Comparison of ENCODE assay signal across 1 cellular context in the genomic region with DNA sequence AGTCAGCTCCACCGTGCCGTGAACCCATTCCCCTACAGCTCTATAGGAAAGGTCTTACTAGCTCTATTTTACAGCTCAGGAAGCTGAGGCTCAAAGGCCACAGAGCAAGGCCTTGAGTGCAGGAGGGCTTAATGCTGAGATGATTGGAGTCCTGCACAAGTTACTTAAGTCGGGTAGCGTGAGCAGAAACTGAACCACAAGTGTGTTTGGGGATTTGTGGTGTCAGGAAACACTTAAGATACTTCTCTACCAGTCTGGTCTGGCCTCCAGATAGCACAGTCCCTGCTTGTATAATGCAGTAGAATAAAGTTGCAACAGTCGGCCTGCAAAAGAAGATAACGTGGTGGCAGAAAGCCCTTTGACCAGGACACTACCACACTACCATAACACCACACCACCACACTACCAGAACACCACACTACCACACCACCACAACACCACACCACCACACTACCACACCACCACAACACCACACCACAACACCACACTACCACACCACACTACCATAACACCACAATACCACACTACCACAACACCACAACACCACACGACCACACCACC.
A peak's percentile ranks its signal among the peaks of the same experiment; 100 is the strongest.
TF ChIP-seq lines count a peak whose summit lies in the region.

No MANE protein-coding gene starts in this region.

TF ChIP-seq in GM12878, 131 proteins besides CTCF, POLR2A, EP300 and RAD21 (continued from another document and continues in another):
- TF ChIP-seq, protein P1, sequence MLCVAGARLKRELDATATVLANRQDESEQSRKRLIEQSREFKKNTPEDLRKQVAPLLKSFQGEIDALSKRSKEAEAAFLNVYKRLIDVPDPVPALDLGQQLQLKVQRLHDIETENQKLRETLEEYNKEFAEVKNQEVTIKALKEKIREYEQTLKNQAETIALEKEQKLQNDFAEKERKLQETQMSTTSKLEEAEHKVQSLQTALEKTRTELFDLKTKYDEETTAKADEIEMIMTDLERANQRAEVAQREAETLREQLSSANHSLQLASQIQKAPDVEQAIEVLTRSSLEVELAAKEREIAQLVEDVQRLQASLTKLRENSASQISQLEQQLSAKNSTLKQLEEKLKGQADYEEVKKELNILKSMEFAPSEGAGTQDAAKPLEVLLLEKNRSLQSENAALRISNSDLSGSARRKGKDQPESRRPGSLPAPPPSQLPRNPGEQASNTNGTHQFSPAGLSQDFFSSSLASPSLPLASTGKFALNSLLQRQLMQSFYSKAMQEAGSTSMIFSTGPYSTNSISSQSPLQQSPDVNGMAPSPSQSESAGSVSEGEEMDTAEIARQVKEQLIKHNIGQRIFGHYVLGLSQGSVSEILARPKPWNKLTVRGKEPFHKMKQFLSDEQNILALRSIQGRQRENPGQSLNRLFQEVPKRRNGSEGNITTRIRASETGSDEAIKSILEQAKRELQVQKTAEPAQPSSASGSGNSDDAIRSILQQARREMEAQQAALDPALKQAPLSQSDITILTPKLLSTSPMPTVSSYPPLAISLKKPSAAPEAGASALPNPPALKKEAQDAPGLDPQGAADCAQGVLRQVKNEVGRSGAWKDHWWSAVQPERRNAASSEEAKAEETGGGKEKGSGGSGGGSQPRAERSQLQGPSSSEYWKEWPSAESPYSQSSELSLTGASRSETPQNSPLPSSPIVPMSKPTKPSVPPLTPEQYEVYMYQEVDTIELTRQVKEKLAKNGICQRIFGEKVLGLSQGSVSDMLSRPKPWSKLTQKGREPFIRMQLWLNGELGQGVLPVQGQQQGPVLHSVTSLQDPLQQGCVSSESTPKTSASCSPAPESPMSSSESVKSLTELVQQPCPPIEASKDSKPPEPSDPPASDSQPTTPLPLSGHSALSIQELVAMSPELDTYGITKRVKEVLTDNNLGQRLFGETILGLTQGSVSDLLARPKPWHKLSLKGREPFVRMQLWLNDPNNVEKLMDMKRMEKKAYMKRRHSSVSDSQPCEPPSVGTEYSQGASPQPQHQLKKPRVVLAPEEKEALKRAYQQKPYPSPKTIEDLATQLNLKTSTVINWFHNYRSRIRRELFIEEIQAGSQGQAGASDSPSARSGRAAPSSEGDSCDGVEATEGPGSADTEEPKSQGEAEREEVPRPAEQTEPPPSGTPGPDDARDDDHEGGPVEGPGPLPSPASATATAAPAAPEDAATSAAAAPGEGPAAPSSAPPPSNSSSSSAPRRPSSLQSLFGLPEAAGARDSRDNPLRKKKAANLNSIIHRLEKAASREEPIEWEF (IDR thresholded peaks at IDR 0.05; ENCODE audit: insufficient replicate concordance, low read depth, low read length) = no peak
- TF ChIP-seq CHD1 (IDR thresholded peaks at IDR 0.05; ENCODE audit: low read depth, low read length) (no peak), PML (IDR thresholded peaks at IDR 0.05; ENCODE audit: low read length) (no peak), SREBF1 (IDR thresholded peaks at IDR 0.05; ENCODE audit: low read length) (no peak), RFX5 (IDR thresholded peaks at IDR 0.05; ENCODE audit: low read depth, low read length) (no peak), KAT2A (conservative IDR thresholded peaks at IDR 0.05; ENCODE audit: control insufficient read depth, low read depth, low read length) (no peak), ZZZ3 (IDR thresholded peaks at IDR 0.05; ENCODE audit: control insufficient read depth, insufficient read length, low read depth) (no peak), NFIC (IDR thresholded peaks at IDR 0.05; ENCODE audit: low read depth, low read length) (0 out of 2 replicates have a peak, but pooled peaks have one; percentile 15), MAX (IDR thresholded peaks at IDR 0.05; ENCODE audit: low read depth, low read length) (no peak), YY1 (IDR thresholded peaks at IDR 0.05; ENCODE audit: low read depth, low read length) (no peak), ESRRA (IDR thresholded peaks at IDR 0.05; ENCODE audit: low read length) (no peak), TARDBP (IDR thresholded peaks at IDR 0.05; ENCODE audit: borderline replicate concordance) (0 out of 2 replicates have a peak, but pooled peaks have one; percentile 27), POLR2AphosphoS2 (IDR thresholded peaks at IDR 0.05; ENCODE audit: low read depth, low read length) (no peak), YBX1 (IDR thresholded peaks at IDR 0.05) (no peak), FOXM1 (IDR thresholded peaks at IDR 0.05; ENCODE audit: low read depth, low read length) (no peak; the same call in 1 of the 2 replicates), MEF2B (IDR thresholded peaks at IDR 0.05; ENCODE audit: partially characterized antibody, poor library complexity, severe bottlenecking) (peak; percentile 66), EED (IDR thresholded peaks at IDR 0.05; ENCODE audit: low read depth) (peak; percentile 69; the same call in 1 of the 2 replicates), POU2F2 (IDR thresholded peaks at IDR 0.05; ENCODE audit: borderline replicate concordance, low read depth, low read length) (no peak), TCF3 (IDR thresholded peaks at IDR 0.05; ENCODE audit: borderline replicate concordance, insufficient read depth, low read depth, low read length) (no peak), BCL11A (IDR thresholded peaks at IDR 0.05; ENCODE audit: low read depth, low read length) (no peak), CBX5 (IDR thresholded peaks at IDR 0.05; ENCODE audit: low read depth) (no peak), HDAC2 (IDR thresholded peaks at IDR 0.05) (no peak), MYB (IDR thresholded peaks at IDR 0.05; ENCODE audit: borderline replicate concordance, low read depth, low read length) (no peak), NR2C2 (IDR thresholded peaks at IDR 0.05; ENCODE audit: borderline replicate concordance, control insufficient read depth, insufficient read length, low read depth) (peak; percentile 55), ZSCAN29 (IDR thresholded peaks at IDR 0.05) (no peak), EGR1 (IDR thresholded peaks at IDR 0.05; ENCODE audit: borderline replicate concordance in 1 of 2, low read depth in 2 of 2, low read length in 2 of 2) (no peak), ASH2L (IDR thresholded peaks at IDR 0.05; ENCODE audit: borderline replicate concordance, low read depth) (no peak), ZBTB40 (IDR thresholded peaks at IDR 0.05; ENCODE audit: borderline replicate concordance) (peak; percentile 77), MXI1 (IDR thresholded peaks at IDR 0.05; ENCODE audit: low read depth, low read length) (0 out of 2 replicates have a peak, but pooled peaks have one; percentile 36), GATAD2B (conservative IDR thresholded peaks at IDR 0.05; ENCODE audit: low read depth) (peak; percentile 55)
- TF ChIP-seq, protein P2, sequence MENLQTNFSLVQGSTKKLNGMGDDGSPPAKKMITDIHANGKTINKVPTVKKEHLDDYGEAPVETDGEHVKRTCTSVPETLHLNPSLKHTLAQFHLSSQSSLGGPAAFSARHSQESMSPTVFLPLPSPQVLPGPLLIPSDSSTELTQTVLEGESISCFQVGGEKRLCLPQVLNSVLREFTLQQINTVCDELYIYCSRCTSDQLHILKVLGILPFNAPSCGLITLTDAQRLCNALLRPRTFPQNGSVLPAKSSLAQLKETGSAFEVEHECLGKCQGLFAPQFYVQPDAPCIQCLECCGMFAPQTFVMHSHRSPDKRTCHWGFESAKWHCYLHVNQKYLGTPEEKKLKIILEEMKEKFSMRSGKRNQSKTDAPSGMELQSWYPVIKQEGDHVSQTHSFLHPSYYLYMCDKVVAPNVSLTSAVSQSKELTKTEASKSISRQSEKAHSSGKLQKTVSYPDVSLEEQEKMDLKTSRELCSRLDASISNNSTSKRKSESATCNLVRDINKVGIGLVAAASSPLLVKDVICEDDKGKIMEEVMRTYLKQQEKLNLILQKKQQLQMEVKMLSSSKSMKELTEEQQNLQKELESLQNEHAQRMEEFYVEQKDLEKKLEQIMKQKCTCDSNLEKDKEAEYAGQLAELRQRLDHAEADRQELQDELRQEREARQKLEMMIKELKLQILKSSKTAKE (IDR thresholded peaks at IDR 0.05; ENCODE audit: low read depth, poor library complexity, severe bottlenecking) = peak; percentile 33
- TF ChIP-seq, protein P3, sequence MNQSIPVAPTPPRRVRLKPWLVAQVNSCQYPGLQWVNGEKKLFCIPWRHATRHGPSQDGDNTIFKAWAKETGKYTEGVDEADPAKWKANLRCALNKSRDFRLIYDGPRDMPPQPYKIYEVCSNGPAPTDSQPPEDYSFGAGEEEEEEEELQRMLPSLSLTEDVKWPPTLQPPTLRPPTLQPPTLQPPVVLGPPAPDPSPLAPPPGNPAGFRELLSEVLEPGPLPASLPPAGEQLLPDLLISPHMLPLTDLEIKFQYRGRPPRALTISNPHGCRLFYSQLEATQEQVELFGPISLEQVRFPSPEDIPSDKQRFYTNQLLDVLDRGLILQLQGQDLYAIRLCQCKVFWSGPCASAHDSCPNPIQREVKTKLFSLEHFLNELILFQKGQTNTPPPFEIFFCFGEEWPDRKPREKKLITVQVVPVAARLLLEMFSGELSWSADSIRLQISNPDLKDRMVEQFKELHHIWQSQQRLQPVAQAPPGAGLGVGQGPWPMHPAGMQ (IDR thresholded peaks at IDR 0.05; ENCODE audit: borderline replicate concordance) = peak; percentile 86
- TF ChIP-seq, protein P4, sequence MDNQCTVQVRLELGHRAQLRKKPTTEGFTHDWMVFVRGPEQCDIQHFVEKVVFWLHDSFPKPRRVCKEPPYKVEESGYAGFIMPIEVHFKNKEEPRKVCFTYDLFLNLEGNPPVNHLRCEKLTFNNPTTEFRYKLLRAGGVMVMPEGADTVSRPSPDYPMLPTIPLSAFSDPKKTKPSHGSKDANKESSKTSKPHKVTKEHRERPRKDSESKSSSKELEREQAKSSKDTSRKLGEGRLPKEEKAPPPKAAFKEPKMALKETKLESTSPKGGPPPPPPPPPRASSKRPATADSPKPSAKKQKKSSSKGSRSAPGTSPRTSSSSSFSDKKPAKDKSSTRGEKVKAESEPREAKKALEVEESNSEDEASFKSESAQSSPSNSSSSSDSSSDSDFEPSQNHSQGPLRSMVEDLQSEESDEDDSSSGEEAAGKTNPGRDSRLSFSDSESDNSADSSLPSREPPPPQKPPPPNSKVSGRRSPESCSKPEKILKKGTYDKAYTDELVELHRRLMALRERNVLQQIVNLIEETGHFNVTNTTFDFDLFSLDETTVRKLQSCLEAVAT (IDR thresholded peaks at IDR 0.05) = peak; percentile 99
- TF ChIP-seq, protein P5, sequence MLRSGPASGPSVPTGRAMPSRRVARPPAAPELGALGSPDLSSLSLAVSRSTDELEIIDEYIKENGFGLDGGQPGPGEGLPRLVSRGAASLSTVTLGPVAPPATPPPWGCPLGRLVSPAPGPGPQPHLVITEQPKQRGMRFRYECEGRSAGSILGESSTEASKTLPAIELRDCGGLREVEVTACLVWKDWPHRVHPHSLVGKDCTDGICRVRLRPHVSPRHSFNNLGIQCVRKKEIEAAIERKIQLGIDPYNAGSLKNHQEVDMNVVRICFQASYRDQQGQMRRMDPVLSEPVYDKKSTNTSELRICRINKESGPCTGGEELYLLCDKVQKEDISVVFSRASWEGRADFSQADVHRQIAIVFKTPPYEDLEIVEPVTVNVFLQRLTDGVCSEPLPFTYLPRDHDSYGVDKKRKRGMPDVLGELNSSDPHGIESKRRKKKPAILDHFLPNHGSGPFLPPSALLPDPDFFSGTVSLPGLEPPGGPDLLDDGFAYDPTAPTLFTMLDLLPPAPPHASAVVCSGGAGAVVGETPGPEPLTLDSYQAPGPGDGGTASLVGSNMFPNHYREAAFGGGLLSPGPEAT (IDR thresholded peaks at IDR 0.05; ENCODE audit: low read depth) = no peak
- TF ChIP-seq, protein P6, sequence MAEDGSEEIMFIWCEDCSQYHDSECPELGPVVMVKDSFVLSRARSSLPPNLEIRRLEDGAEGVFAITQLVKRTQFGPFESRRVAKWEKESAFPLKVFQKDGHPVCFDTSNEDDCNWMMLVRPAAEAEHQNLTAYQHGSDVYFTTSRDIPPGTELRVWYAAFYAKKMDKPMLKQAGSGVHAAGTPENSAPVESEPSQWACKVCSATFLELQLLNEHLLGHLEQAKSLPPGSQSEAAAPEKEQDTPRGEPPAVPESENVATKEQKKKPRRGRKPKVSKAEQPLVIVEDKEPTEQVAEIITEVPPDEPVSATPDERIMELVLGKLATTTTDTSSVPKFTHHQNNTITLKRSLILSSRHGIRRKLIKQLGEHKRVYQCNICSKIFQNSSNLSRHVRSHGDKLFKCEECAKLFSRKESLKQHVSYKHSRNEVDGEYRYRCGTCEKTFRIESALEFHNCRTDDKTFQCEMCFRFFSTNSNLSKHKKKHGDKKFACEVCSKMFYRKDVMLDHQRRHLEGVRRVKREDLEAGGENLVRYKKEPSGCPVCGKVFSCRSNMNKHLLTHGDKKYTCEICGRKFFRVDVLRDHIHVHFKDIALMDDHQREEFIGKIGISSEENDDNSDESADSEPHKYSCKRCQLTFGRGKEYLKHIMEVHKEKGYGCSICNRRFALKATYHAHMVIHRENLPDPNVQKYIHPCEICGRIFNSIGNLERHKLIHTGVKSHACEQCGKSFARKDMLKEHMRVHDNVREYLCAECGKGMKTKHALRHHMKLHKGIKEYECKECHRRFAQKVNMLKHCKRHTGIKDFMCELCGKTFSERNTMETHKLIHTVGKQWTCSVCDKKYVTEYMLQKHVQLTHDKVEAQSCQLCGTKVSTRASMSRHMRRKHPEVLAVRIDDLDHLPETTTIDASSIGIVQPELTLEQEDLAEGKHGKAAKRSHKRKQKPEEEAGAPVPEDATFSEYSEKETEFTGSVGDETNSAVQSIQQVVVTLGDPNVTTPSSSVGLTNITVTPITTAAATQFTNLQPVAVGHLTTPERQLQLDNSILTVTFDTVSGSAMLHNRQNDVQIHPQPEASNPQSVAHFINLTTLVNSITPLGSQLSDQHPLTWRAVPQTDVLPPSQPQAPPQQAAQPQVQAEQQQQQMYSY (CRISPR knock-in tag; IDR thresholded peaks at IDR 0.05) = no peak
